Comparison of ENCODE assay signal across 1 cellular context in the genomic region with DNA sequence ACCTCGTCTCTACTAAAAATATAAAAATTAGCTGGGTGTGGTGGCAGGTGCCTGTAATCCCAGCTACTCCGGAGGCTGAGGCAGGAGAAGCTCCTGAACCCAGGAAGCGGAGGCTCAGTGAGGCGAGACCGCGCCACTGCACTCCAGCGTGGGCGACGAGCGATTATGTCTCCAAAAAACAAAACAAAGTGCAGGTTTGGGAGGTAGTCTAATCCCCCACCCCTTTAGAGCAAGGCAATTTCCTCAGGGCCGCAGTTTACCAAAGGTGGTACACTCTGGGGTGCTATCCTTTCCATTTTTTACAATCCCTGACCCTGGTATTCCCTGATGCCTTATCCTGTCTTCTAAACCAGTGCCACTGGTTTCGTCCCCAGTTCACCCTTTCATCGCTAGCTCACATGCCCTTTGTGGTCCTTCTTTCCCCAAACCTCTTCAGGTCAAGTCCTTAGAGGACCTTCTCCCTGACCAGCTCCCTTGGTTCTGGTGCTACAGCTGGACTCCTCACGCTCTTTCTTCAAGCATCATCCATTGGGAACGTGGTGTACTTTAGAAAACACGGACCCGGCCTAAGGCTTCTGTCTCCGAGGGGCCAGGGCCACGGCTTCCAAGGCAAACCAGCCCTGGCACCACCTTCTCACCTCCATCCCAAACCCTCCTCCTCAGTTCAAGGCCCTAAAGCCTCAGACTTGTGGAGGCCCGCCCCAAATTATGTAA.
TF ChIP-seq lines count a peak whose summit lies in the region.

No MANE protein-coding gene starts in this region.

TF ChIP-seq in IMR-90, 13 proteins besides CTCF, POLR2A, EP300 and RAD21:
- TF ChIP-seq RFX5 (IDR thresholded peaks at IDR 0.05; ENCODE audit: low read depth, low read length) = no peak
- TF ChIP-seq NFE2L2 (IDR thresholded peaks at IDR 0.05; ENCODE audit: low read depth, low read length) = no peak
- TF ChIP-seq CEBPB (IDR thresholded peaks at IDR 0.05; ENCODE audit: low read depth, low read length) = no peak
- TF ChIP-seq MAFK (IDR thresholded peaks at IDR 0.05; ENCODE audit: low read depth, low read length) = no peak
- no peak for TF ChIP-seq RCOR1 (IDR thresholded peaks at IDR 0.05; ENCODE audit: insufficient replicate concordance, low read length)
- no peak for TF ChIP-seq MXI1 (IDR thresholded peaks at IDR 0.05; ENCODE audit: borderline replicate concordance, low read depth, low read length)
- no peak for TF ChIP-seq ELK1 (IDR thresholded peaks at IDR 0.05; ENCODE audit: borderline replicate concordance, low read depth, low read length)
- TF ChIP-seq SMC3 (IDR thresholded peaks at IDR 0.05; ENCODE audit: low read depth, low read length) = no peak
- TF ChIP-seq CHD1 (IDR thresholded peaks at IDR 0.05; ENCODE audit: low read depth, low read length) = no peak
- TF ChIP-seq MAZ (IDR thresholded peaks at IDR 0.05; ENCODE audit: borderline replicate concordance, low read depth, low read length) = no peak
- TF ChIP-seq FOS (IDR thresholded peaks at IDR 0.05; ENCODE audit: low read depth, low read length) = no peak
- no peak for TF ChIP-seq BHLHE40 (IDR thresholded peaks at IDR 0.05; ENCODE audit: low read depth, low read length)
- TF ChIP-seq, protein P1, sequence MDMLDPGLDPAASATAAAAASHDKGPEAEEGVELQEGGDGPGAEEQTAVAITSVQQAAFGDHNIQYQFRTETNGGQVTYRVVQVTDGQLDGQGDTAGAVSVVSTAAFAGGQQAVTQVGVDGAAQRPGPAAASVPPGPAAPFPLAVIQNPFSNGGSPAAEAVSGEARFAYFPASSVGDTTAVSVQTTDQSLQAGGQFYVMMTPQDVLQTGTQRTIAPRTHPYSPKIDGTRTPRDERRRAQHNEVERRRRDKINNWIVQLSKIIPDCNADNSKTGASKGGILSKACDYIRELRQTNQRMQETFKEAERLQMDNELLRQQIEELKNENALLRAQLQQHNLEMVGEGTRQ (IDR thresholded peaks at IDR 0.05; ENCODE audit: low read depth, low read length) = no peak
